ENCODE assay signal across 2 cellular contexts in genomic region chr2:203238329-203238710, GRCh38.
TF ChIP-seq lines count a peak whose summit lies in the region.

No MANE protein-coding gene starts in this region.

TF ChIP-seq in HEK293, 187 proteins besides CTCF, POLR2A, EP300 and RAD21:
- TF ChIP-seq ZNF362 (tag by site-specific recombination; IDR thresholded peaks at IDR 0.05) (peak; percentile 88), ZNF549 (tag by site-specific recombination; IDR thresholded peaks at IDR 0.05) (no peak)

TF ChIP-seq in HepG2, 621 proteins besides CTCF, POLR2A, EP300 and RAD21:
- TF ChIP-seq ZNF225 (CRISPR knock-in tag; IDR thresholded peaks at IDR 0.05) (no peak), ZNF367 (CRISPR knock-in tag; IDR thresholded peaks at IDR 0.05; ENCODE audit: borderline replicate concordance) (no peak), ATF4 (CRISPR knock-in tag; IDR thresholded peaks at IDR 0.05) (no peak), ZNF646 (CRISPR knock-in tag; IDR thresholded peaks at IDR 0.05) (peak; percentile 10), U2AF2 (IDR thresholded peaks at IDR 0.05; ENCODE audit: low read depth, low read length) (no peak), ZNF552 (CRISPR knock-in tag; IDR thresholded peaks at IDR 0.05; ENCODE audit: borderline replicate concordance) (0 out of 2 replicates have a peak, but pooled peaks have one; percentile 1), FOXO1 (CRISPR knock-in tag; IDR thresholded peaks at IDR 0.05) (no peak), NFKBIZ (CRISPR knock-in tag; IDR thresholded peaks at IDR 0.05) (0 out of 2 replicates have a peak, but pooled peaks have one; percentile 8), PITX1 (CRISPR knock-in tag; IDR thresholded peaks at IDR 0.05) (no peak), SMAD1 (CRISPR knock-in tag; IDR thresholded peaks at IDR 0.05; ENCODE audit: borderline replicate concordance, low read depth) (no peak), ZBTB8A (CRISPR knock-in tag; IDR thresholded peaks at IDR 0.05; ENCODE audit: borderline replicate concordance, low read depth) (0 out of 2 replicates have a peak, but pooled peaks have one; percentile 32), ZNF619 (CRISPR knock-in tag; IDR thresholded peaks at IDR 0.05) (no peak), ARID2 (CRISPR knock-in tag; IDR thresholded peaks at IDR 0.05; ENCODE audit: borderline replicate concordance) (no peak), E2F2 (CRISPR knock-in tag; IDR thresholded peaks at IDR 0.05; ENCODE audit: borderline replicate concordance) (no peak), ZNF782 (CRISPR knock-in tag; IDR thresholded peaks at IDR 0.05; ENCODE audit: borderline replicate concordance) (no peak), SNAPC5 (CRISPR knock-in tag; IDR thresholded peaks at IDR 0.05; ENCODE audit: borderline replicate concordance) (no peak), NRL (CRISPR knock-in tag; IDR thresholded peaks at IDR 0.05; ENCODE audit: borderline replicate concordance) (no peak), XRCC5 (optimal IDR thresholded peaks at IDR 0.05; ENCODE audit: low read length) (no peak), ZNF362 (CRISPR knock-in tag; IDR thresholded peaks at IDR 0.05; ENCODE audit: borderline replicate concordance) (0 out of 2 replicates have a peak, but pooled peaks have one; percentile 32), ZNF383 (CRISPR knock-in tag; IDR thresholded peaks at IDR 0.05; ENCODE audit: borderline replicate concordance) (peak; percentile 79; the same call in 1 of the 2 replicates), ZSCAN30 (CRISPR knock-in tag; IDR thresholded peaks at IDR 0.05) (peak; percentile 2; the same call in 1 of the 2 replicates), KMT2B (CRISPR knock-in tag; IDR thresholded peaks at IDR 0.05) (no peak), ZBTB39 (CRISPR knock-in tag; IDR thresholded peaks at IDR 0.05) (0 out of 2 replicates have a peak, but pooled peaks have one; percentile 6), LCORL (IDR thresholded peaks at IDR 0.05) (no peak), LCORL (CRISPR knock-in tag; IDR thresholded peaks at IDR 0.05) (no peak), ZNF337 (CRISPR knock-in tag; IDR thresholded peaks at IDR 0.05; ENCODE audit: borderline replicate concordance, low read depth) (no peak), TEAD3 (CRISPR knock-in tag; optimal IDR thresholded peaks at IDR 0.05; ENCODE audit: borderline replicate concordance) (no peak), ATF3 (CRISPR knock-in tag; IDR thresholded peaks at IDR 0.05) (no peak), ZNF790 (CRISPR knock-in tag; IDR thresholded peaks at IDR 0.05; ENCODE audit: borderline replicate concordance) (no peak), TERF1 (CRISPR knock-in tag; IDR thresholded peaks at IDR 0.05) (0 out of 2 replicates have a peak, but pooled peaks have one; percentile 10), ZNF580 (CRISPR knock-in tag; IDR thresholded peaks at IDR 0.05; ENCODE audit: borderline replicate concordance, low read depth) (no peak)
TF ChIP-seq in HepG2: peak in this region for 9.
